17 cellular contexts compared by ENCODE assay signal in the genomic region with DNA sequence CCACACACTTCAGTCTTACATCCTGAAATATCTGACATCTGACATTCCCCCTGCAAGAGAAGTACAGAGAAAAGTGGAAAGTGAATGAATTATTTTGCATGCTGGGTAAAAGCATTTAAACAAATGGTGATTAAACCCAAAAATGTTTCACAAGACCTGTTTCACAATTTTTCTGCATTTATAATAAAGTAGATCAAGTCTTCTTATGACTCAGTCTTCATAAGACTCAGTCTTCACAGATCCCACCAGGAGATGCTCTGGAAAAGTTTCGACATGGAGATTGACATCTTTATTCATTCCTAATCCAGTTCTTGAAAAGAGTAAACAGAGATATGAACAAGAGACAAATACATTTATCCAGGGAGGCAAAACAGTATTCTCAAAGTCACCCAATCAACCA. TPM values are rescaled to one million over a fixed set of nuclear protein-coding genes. Genes with fewer than 3 reads are reported as not detected.
"Had no signal": no experiment of that assay in that cellular context is flagged by ENCODE, and none has a peak within 500 bp of the region (broad histone marks: within the 10 kb centered on the region; RNA-seq: fewer than 3 reads in every experiment).

No MANE protein-coding gene starts in this region.

- ATAC-seq: activated CD8-positive, alpha-beta memory T cell treated with anti-CD3 and anti-CD28 coated beads, Interleukin-2, amount 10 ng/mL, durations not matched to agents 7 days and 5 days; activated T-cell treated with anti-CD3 and anti-CD28 coated beads, Interleukin-2, amount 50 U/mL, for 4 hours; foreskin keratinocyte; left colon; psoas muscle; sciatic nerve had no signal

- H3K4me1 ChIP-seq: foreskin keratinocyte, psoas muscle, suprapubic skin had no signal

- H3K9me3 ChIP-seq: psoas muscle, suprapubic skin, upper lobe of left lung had no signal

- H3K27ac ChIP-seq: cardiac muscle cell, foreskin keratinocyte, psoas muscle, suprapubic skin had no signal

- H3K36me3 ChIP-seq: cardiac muscle cell, suprapubic skin, upper lobe of left lung had no signal

- DNase-seq: activated CD4-positive, alpha-beta T cell treated with anti-CD3 and anti-CD28 coated beads, Interleukin-2, amount 50 U/mL, for 4 hours; activated CD8-positive, alpha-beta memory T cell treated with anti-CD3 and anti-CD28 coated beads, Interleukin-2, amount 10 ng/mL, durations not matched to agents 7 days and 5 days; activated gamma-delta T cell; activated T-cell treated with anti-CD3 and anti-CD28 coated beads, Interleukin-2, amount 50 U/mL, for 4 hours; aorta; effector CD4-positive, alpha-beta T cell; foreskin keratinocyte; left colon; psoas muscle; stimulated activated naive CD4-positive, alpha-beta T cell treated with Interleukin-2 at 50 U/mL for 16 hours; T-helper 2 cell; upper lobe of left lung had no signal

- H3K4me3 ChIP-seq: cardiac muscle cell, psoas muscle, suprapubic skin, upper lobe of left lung had no signal

- H3K27me3 ChIP-seq: upper lobe of left lung had no signal

RNA-seq across cellular contexts. Expression of gene CYP1A2, which starts 39.6 kb away (rescaled TPM):
- total RNA-seq: activated CD8-positive, alpha-beta memory T cell treated with anti-CD3 and anti-CD28 coated beads, Interleukin-2, amount 10 ng/mL, durations not matched to agents 7 days and 5 days; aorta; cardiac muscle cell; endothelial cell of umbilical vein; left colon; osteoblast; psoas muscle; sciatic nerve; suprapubic skin had no signal
- polyA plus RNA-seq: aorta, cardiac muscle cell, endothelial cell of umbilical vein, foreskin keratinocyte had no signal
